ENCODE assay signal across 16 cellular contexts in the genomic region with DNA sequence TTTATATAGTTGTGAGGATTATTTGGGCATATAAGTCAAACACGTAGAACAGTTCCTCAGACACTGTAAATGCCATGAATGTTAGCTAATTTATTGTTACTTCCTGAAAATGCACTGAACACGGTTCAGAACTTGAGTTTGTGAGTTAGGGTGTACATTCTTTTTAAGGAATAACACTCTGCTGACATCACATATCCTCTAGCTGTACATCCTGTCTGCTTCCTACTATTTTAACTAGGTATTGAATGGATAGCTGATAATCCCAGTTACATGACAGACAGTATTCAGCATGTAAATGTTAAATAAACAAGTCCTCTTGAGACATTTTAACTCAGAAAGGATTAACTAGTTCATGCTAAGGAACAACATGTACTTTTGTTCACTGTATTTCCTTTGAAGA. TPM values are rescaled to one million over a fixed set of nuclear protein-coding genes. Genes with fewer than 3 reads are reported as not detected.
DNase-seq lines count a peak whose midpoint lies in the region; ATAC-seq and TF ChIP-seq lines count a peak whose summit lies in the region.
"Had no signal": no experiment of that assay in that cellular context is flagged by ENCODE, and none has a peak within 500 bp of the region (broad histone marks: within the 10 kb centered on the region; RNA-seq: fewer than 3 reads in every experiment).

No MANE protein-coding gene starts in this region.

- H3K4me3 Mint-ChIP-seq in HFFc6, result no peak overlapping the region
- no peak overlapping the region for H3K4me3 Mint-ChIP-seq in stimulated activated naive B cell treated with anti-CD40 and anti-IgM and Interleukin-4, amounts not matched to agents 10 μg/mL and 1 μg/mL and 100 μg/mL, for 72 hours

- no peak for ATAC-seq in stimulated activated naive B cell treated with anti-CD40 and anti-IgM and Interleukin-4, amounts not matched to agents 10 μg/mL and 1 μg/mL and 100 μg/mL, for 72 hours (replicated peaks)
- no peak for ATAC-seq in HG03045 (IDR thresholded peaks at IDR 0.05; ENCODE audit: unreplicated experiment)
- no peak for ATAC-seq in HG03108 (IDR thresholded peaks at IDR 0.05; ENCODE audit: unreplicated experiment)

- peaks cover 16% of the 10 kb centered on the region for H3K4me1 Mint-ChIP-seq in HFFc6 (ENCODE audit: low read depth)
- peaks cover 12 to 40% of the 10 kb centered on the region in 2 donors for H3K4me1 Mint-ChIP-seq in stimulated activated naive B cell treated with anti-CD40 and anti-IgM and Interleukin-4, amounts not matched to agents 10 μg/mL and 1 μg/mL and 100 μg/mL, for 72 hours

- DNase-seq in HFFc6 (no peak), amniotic epithelial cell (ENCODE audit: low read depth) (peak; percentile 29), iris pigment epithelial cell (ENCODE audit: low read depth) (peak; percentile 74), NCI-H187 (lab: John Stamatoyannopoulos, UW) (no peak), NCI-H748 treated with DMSO at 0.1 percent for 48 hours (lab: John Stamatoyannopoulos, UW) (no peak)
- DNase-seq in stimulated activated naive B cell treated with anti-CD40 and anti-IgM and Interleukin-4, amounts not matched to agents 10 μg/mL and 1 μg/mL and 100 μg/mL, for 72 hours, result no peak
- DNase-seq: amniotic stem cell, C1 segment of cervical spinal cord, erythroblast, heart left ventricle, kidney, NCI-H1048, ovary had no signal

- H3K9me3 Mint-ChIP-seq in HFFc6, result no peaks in the 10 kb centered on the region
- no peaks in the 10 kb centered on the region for H3K9me3 Mint-ChIP-seq in stimulated activated naive B cell treated with anti-CD40 and anti-IgM and Interleukin-4, amounts not matched to agents 10 μg/mL and 1 μg/mL and 100 μg/mL, for 72 hours
- H3K9me3 Mint-ChIP-seq: activated T-helper 2 cell treated with anti-CD3 and anti-CD28 coated beads, Interferon-gamma antibody, Interleukin-2, Interleukin-4, amounts not matched to agents 10 μg/mL and 5 μg/mL and 100 μg/mL, durations not matched to agents 14 hours and 24 hours and 36 hours had no signal

- no peaks in the 10 kb centered on the region for H3K36me3 Mint-ChIP-seq in HFFc6 (ENCODE audit: low read depth)
- peaks cover 15 to 16% of the 10 kb centered on the region in 2 donors for H3K36me3 Mint-ChIP-seq in stimulated activated naive B cell treated with anti-CD40 and anti-IgM and Interleukin-4, amounts not matched to agents 10 μg/mL and 1 μg/mL and 100 μg/mL, for 72 hours

- H3K27me3 Mint-ChIP-seq in HFFc6 (ENCODE audit: insufficient read depth), result no peaks in the 10 kb centered on the region
- no peaks in the 10 kb centered on the region for H3K27me3 Mint-ChIP-seq in stimulated activated naive B cell treated with anti-CD40 and anti-IgM and Interleukin-4, amounts not matched to agents 10 μg/mL and 1 μg/mL and 100 μg/mL, for 72 hours

- TF ChIP-seq CTCF in HFFc6 (IDR thresholded peaks at IDR 0.05), result no peak

- H3K27ac Mint-ChIP-seq in HFFc6, result peak overlapping the region; percentile 18; the same call in 1 of the 2 replicates
- peak overlapping the region; percentile 62 for H3K27ac Mint-ChIP-seq in stimulated activated naive B cell treated with anti-CD40 and anti-IgM and Interleukin-4, amounts not matched to agents 10 μg/mL and 1 μg/mL and 100 μg/mL, for 72 hours
- H3K27ac Mint-ChIP-seq: activated T-helper 2 cell treated with anti-CD3 and anti-CD28 coated beads, Interferon-gamma antibody, Interleukin-2, Interleukin-4, amounts not matched to agents 10 μg/mL and 5 μg/mL and 100 μg/mL, durations not matched to agents 14 hours and 24 hours and 36 hours had no signal

RNA-seq across cellular contexts. Expression of gene SAMD8, which starts 16.0 kb away (rescaled TPM):
- 10 to 100 TPM; 26.5 to 31.5 (median 29.9) TPM for total RNA-seq in HFFc6 (2021; fragmentation: NEBNext Ultra II Directional; extraction: Animal tissue kit (Norgen Biotek cat#: 25700))

Comparison
In these comparisons a context has a peak if more than half of its experiments do, and no peak if none do; other contexts are left out.
1. DNase-seq: peak in amniotic epithelial cell (single experiment) and iris pigment epithelial cell (single experiment); none in HFFc6 (single experiment), stimulated activated naive B cell treated with anti-CD40 and anti-IgM and Interleukin-4, amounts not matched to agents 10 μg/mL and 1 μg/mL and 100 μg/mL, for 72 hours (single experiment), NCI-H187 (0 of 2) and NCI-H748 treated with DMSO at 0.1 percent for 48 hours (single experiment).